ENCODE assay signal across 18 cellular contexts in the genomic region with DNA sequence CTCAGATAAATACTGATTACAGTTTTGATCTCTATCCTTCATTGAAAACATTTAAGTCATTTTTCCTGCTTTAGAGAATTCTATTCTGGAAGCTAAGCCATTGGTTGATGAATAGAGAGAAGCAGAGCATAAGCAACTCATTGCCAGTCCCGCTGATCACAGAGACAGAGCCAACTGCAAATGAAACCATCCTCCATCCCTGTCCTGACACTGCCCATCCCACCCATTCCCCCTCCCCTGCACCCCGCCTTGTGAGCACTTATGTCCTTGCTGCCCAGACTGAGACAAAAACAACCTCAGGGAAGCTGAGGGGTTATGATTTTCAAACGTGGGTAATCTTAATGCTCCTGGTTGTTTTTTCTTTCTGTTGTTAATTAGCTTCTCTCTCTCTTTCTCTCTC.
"Had no signal": no experiment of that assay in that cellular context is flagged by ENCODE, and none has a peak within 500 bp of the region (broad histone marks: within the 10 kb centered on the region; RNA-seq: fewer than 3 reads in every experiment).

No MANE protein-coding gene starts in this region.

- H3K4me3 ChIP-seq: coronary artery, gastrocnemius medialis, heart left ventricle, thyroid gland had no signal

- H3K9me3 Mint-ChIP-seq: activated naive CD4-positive, alpha-beta T cell treated with anti-CD3 and anti-CD28 coated beads for 36 hours; activated T-cell treated with anti-CD3 and anti-CD28 coated beads, Interleukin-2, amount 50 U/mL, for 24 hours; activated T-helper 2 cell treated with anti-CD3 and anti-CD28 coated beads, Interferon-gamma antibody, Interleukin-2, Interleukin-4, amounts not matched to agents 10 μg/mL and 5 μg/mL and 100 μg/mL, durations not matched to agents 14 hours and 24 hours and 36 hours; brain; natural killer cell; T-cell had no signal

- H3K36me3 Mint-ChIP-seq: brain, natural killer cell had no signal

- H3K27ac ChIP-seq: coronary artery, thyroid gland had no signal

- DNase-seq: activated CD4-positive, alpha-beta T cell treated with anti-CD3 and anti-CD28 coated beads, Interleukin-2, amount 10 ng/mL, durations not matched to agents 24 days and 14 days; activated CD8-positive, alpha-beta T cell treated with anti-CD3 and anti-CD28 coated beads, Interleukin-2, amount 10 ng/mL, durations not matched to agents 7 days and 5 days; activated naive CD4-positive, alpha-beta T cell treated with anti-CD3 and anti-CD28 coated beads for 36 hours; activated T-cell treated with anti-CD3 and anti-CD28 coated beads, Interleukin-2, amount 50 U/mL, for 24 hours; central memory CD4-positive, alpha-beta T cell; gastrocnemius medialis; heart left ventricle; natural killer cell; posterior cingulate gyrus; retina; stimulated activated CD4-positive, alpha-beta T cell treated with anti-CD3 and anti-CD28 coated beads, Interleukin-2, amount 100 ng/mL, for 24 hours; stimulated activated naive CD4-positive, alpha-beta T cell treated with Interleukin-2 at 50 U/mL for 16 hours; T-cell; thyroid gland had no signal

- H3K27ac Mint-ChIP-seq: activated CD4-positive, alpha-beta T cell treated with anti-CD3 and anti-CD28 coated beads, Interleukin-2, amount 10 ng/mL, durations not matched to agents 24 days and 14 days; activated CD8-positive, alpha-beta T cell treated with anti-CD3 and anti-CD28 coated beads, Interleukin-2, amount 10 ng/mL, durations not matched to agents 7 days and 5 days; activated naive CD4-positive, alpha-beta T cell treated with anti-CD3 and anti-CD28 coated beads for 36 hours; activated T-cell treated with anti-CD3 and anti-CD28 coated beads, Interleukin-2, amount 50 U/mL, for 24 hours; activated T-helper 2 cell treated with anti-CD3 and anti-CD28 coated beads, Interferon-gamma antibody, Interleukin-2, Interleukin-4, amounts not matched to agents 10 μg/mL and 5 μg/mL and 100 μg/mL, durations not matched to agents 14 hours and 24 hours and 36 hours; natural killer cell; T-cell had no signal

- H3K4me1 ChIP-seq: gastrocnemius medialis, thyroid gland had no signal

- H3K36me3 ChIP-seq: thyroid gland had no signal

- H3K27me3 ChIP-seq: gastrocnemius medialis, heart left ventricle, thyroid gland had no signal

- H3K4me3 Mint-ChIP-seq: activated CD4-positive, alpha-beta T cell treated with anti-CD3 and anti-CD28 coated beads, Interleukin-2, amount 10 ng/mL, durations not matched to agents 24 days and 14 days; activated CD8-positive, alpha-beta T cell treated with anti-CD3 and anti-CD28 coated beads, Interleukin-2, amount 10 ng/mL, durations not matched to agents 7 days and 5 days; activated naive CD4-positive, alpha-beta T cell treated with anti-CD3 and anti-CD28 coated beads for 36 hours; activated T-cell treated with anti-CD3 and anti-CD28 coated beads, Interleukin-2, amount 50 U/mL, for 24 hours; natural killer cell; T-cell had no signal

- H3K9me3 ChIP-seq: gastrocnemius medialis, heart left ventricle, thyroid gland had no signal

- H3K4me1 Mint-ChIP-seq: activated CD4-positive, alpha-beta T cell treated with anti-CD3 and anti-CD28 coated beads, Interleukin-2, amount 10 ng/mL, durations not matched to agents 24 days and 14 days; natural killer cell; T-cell had no signal

- ATAC-seq: activated CD8-positive, alpha-beta T cell treated with anti-CD3 and anti-CD28 coated beads, Interleukin-2, amount 10 ng/mL, durations not matched to agents 7 days and 5 days; esophagus mucosa; gastrocnemius medialis; heart left ventricle; natural killer cell; T-cell had no signal
